In genomic region chr6:14950103-14950969, GRCh38 we compare ENCODE assay signal across 27 cellular contexts.
"Had no signal": no experiment of that assay in that cellular context is flagged by ENCODE, and none has a peak within 500 bp of the region (broad histone marks: within the 10 kb centered on the region; RNA-seq: fewer than 3 reads in every experiment).

No MANE protein-coding gene starts in this region.

- H3K27ac ChIP-seq: body of pancreas, colonic mucosa, esophagus muscularis mucosa, foreskin keratinocyte, left lung, lower lobe of right lung, suprapubic skin, tibial artery, upper lobe of right lung had no signal

- H3K9me3 Mint-ChIP-seq: effector memory CD8-positive, alpha-beta T cell had no signal

- H3K36me3 Mint-ChIP-seq: natural killer cell had no signal

- H3K27me3 ChIP-seq: body of pancreas, colonic mucosa, esophagus muscularis mucosa, foreskin keratinocyte, left lung, suprapubic skin, tibial artery, upper lobe of right lung had no signal

- H3K4me1 ChIP-seq: body of pancreas, colonic mucosa, esophagus muscularis mucosa, foreskin keratinocyte, lower lobe of right lung, suprapubic skin, tibial artery, upper lobe of right lung had no signal

- H3K4me3 ChIP-seq: body of pancreas, colonic mucosa, esophagus muscularis mucosa, left lung, lower lobe of right lung, suprapubic skin, tibial artery, upper lobe of right lung had no signal

- ATAC-seq: activated T-cell treated with anti-CD3 and anti-CD28 coated beads, Interleukin-2, amount 50 U/mL, for 72 hours; body of pancreas; effector memory CD8-positive, alpha-beta T cell; foreskin keratinocyte; left lung; lower lobe of right lung; natural killer cell; right cardiac atrium; upper lobe of right lung had no signal

- FAIRE-seq: endothelial cell of umbilical vein, islet of Langerhans had no signal

- H3K36me3 ChIP-seq: colonic mucosa, esophagus muscularis mucosa, left lung, lower lobe of right lung, suprapubic skin, tibial artery, upper lobe of right lung had no signal

- H3K27ac Mint-ChIP-seq: activated naive CD8-positive, alpha-beta T cell; activated T-cell treated with anti-CD3 and anti-CD28 coated beads, Interleukin-2, amount 50 U/mL, for 72 hours; natural killer cell had no signal

- H3K27me3 Mint-ChIP-seq: activated naive CD8-positive, alpha-beta T cell had no signal

- H3K4me3 Mint-ChIP-seq: activated naive CD8-positive, alpha-beta T cell; activated T-cell treated with anti-CD3 and anti-CD28 coated beads, Interleukin-2, amount 50 U/mL, for 72 hours; effector memory CD8-positive, alpha-beta T cell; natural killer cell had no signal

- DNase-seq: activated CD4-positive, alpha-beta T cell treated with anti-CD3 and anti-CD28 coated beads for 4 hours; activated CD4-positive, alpha-beta T cell treated with anti-CD3 and anti-CD28 coated beads, Interleukin-2, amount 50 U/mL, for 4 hours; activated naive CD4-positive, alpha-beta T cell; activated T-cell treated with anti-CD3 and anti-CD28 coated beads for 4 hours; activated T-cell treated with anti-CD3 and anti-CD28 coated beads, Interleukin-2, amount 50 U/mL, for 72 hours; aorta; body of pancreas; colonic mucosa; effector memory CD8-positive, alpha-beta T cell; foreskin keratinocyte; left lung; lower lobe of right lung; mesenchymal stem cell; natural killer cell; posterior cingulate gyrus; right cardiac atrium; stimulated activated CD4-positive, alpha-beta T cell treated with anti-CD3 and anti-CD28 coated beads, Interleukin-15, amount 100 ng/mL, for 24 hours; stimulated activated CD4-positive, alpha-beta T cell treated with anti-CD3 and anti-CD28 coated beads, Interleukin-2, amount 100 ng/mL, for 24 hours; stimulated activated naive CD4-positive, alpha-beta T cell; T-helper 2 cell; tibial artery; upper lobe of right lung had no signal

- H3K9me3 ChIP-seq: body of pancreas, colonic mucosa, left lung, lower lobe of right lung, suprapubic skin, tibial artery, upper lobe of right lung had no signal
